Comparison of ENCODE assay signal across 8 cellular contexts in genomic region chr14:76929927-76930326, GRCh38.
DNase-seq lines count a peak whose midpoint lies in the region; ATAC-seq and TF ChIP-seq lines count a peak whose summit lies in the region.

No MANE protein-coding gene starts in this region.

- no peaks in the 10 kb centered on the region for H3K79me2 ChIP-seq in MM.1S (ENCODE audit: low read length)

- H3K4me1 ChIP-seq in MM.1S (ENCODE audit: low read length), result peaks cover 5% of the 10 kb centered on the region; the same call in 1 of the 2 replicates

- DNase-seq in MM.1S (peak; percentile 77), T-helper 9 cell (peak; percentile 53), SW 1271 (lab: John Stamatoyannopoulos, UW) (no peak), omental fat pad (ENCODE audit: low spot score) (no peak)
- DNase-seq in effector CD8-positive, alpha-beta T cell (lab: John Stamatoyannopoulos, UW), result peak; percentile 38
- peak; percentile 40 to 49 for DNase-seq in stimulated activated CD4-positive, alpha-beta T cell treated with anti-CD3 and anti-CD28 coated beads, Interleukin-2, amount 100 ng/mL, for 24 hours

- H3K9me2 ChIP-seq in MM.1S (replicated peaks; ENCODE audit: insufficient read depth, low read length), result no peaks in the 10 kb centered on the region

- no peaks in the 10 kb centered on the region for H3K27me3 ChIP-seq in MM.1S (replicated peaks; ENCODE audit: insufficient read depth, low read length)

- TF ChIP-seq CTCF in MM.1S (IDR thresholded peaks at IDR 0.05; ENCODE audit: low read length) (no peak), omental fat pad (IDR thresholded peaks at IDR 0.05) (no peak)

- H3K36me3 ChIP-seq in MM.1S (replicated peaks; ENCODE audit: insufficient read depth, low read length), result no peaks in the 10 kb centered on the region

- H3K9me3 ChIP-seq in MM.1S (replicated peaks; ENCODE audit: insufficient read depth, low read length), result no peaks in the 10 kb centered on the region

- no peak overlapping the region; the same call in 1 of the 2 replicates for H3K9ac ChIP-seq in MM.1S (ENCODE audit: low read length)

- ATAC-seq in GM21515 (IDR thresholded peaks at IDR 0.05; ENCODE audit: unreplicated experiment), result no peak
- ATAC-seq in GM18520 (IDR thresholded peaks at IDR 0.05; ENCODE audit: unreplicated experiment), result no peak
- ATAC-seq in omental fat pad (ENCODE audit: low FRiP score), result no peak

- H3K4me3 ChIP-seq in MM.1S (ENCODE audit: low read length), result no peak overlapping the region; the same call in 1 of the 2 replicates

- H3K4me2 ChIP-seq in MM.1S (ENCODE audit: low read depth, low read length), result peak overlapping the region; percentile 43; the same call in 1 of the 2 replicates

- no peaks in the 10 kb centered on the region for H3F3A ChIP-seq in MM.1S (ENCODE audit: insufficient read depth, low read length)

- H3K27ac ChIP-seq in MM.1S (ENCODE audit: low read length), result peak overlapping the region; percentile 55; the same call in 1 of the 2 replicates

- no peak overlapping the region for H2AFZ ChIP-seq in MM.1S (ENCODE audit: low read length)

- H4K20me1 ChIP-seq in MM.1S (ENCODE audit: insufficient read depth, low read length), result no peaks in the 10 kb centered on the region

Comparison
In these comparisons a context has a peak if more than half of its experiments do, and no peak if none do; other contexts are left out.
1. DNase-seq: peak in MM.1S (single experiment), T-helper 9 cell (single experiment), effector CD8-positive, alpha-beta T cell (single experiment) and stimulated activated CD4-positive, alpha-beta T cell treated with anti-CD3 and anti-CD28 coated beads, Interleukin-2, amount 100 ng/mL, for 24 hours (2 of 2); none in SW 1271 (0 of 2) and omental fat pad (single experiment).